In genomic region chr1:30942326-30942978, GRCh38 we compare ENCODE assay signal across 21 cellular contexts. TPM values are rescaled to one million over a fixed set of nuclear protein-coding genes. Genes with fewer than 3 reads are reported as not detected.
DNase-seq lines count a peak whose midpoint lies in the region; ATAC-seq and TF ChIP-seq lines count a peak whose summit lies in the region.
"Had no signal": no experiment of that assay in that cellular context is flagged by ENCODE, and none has a peak within 500 bp of the region (broad histone marks: within the 10 kb centered on the region; RNA-seq: fewer than 3 reads in every experiment).

No MANE protein-coding gene starts in this region.

- H3K4me3 ChIP-seq in fibroblast of the aortic adventitia (ENCODE audit: low read depth, low read length) = no peak overlapping the region
- H3K4me3 ChIP-seq: PC-9, tibial artery had no signal

- no peak for TF ChIP-seq CTCF in fibroblast of the aortic adventitia (IDR thresholded peaks at IDR 0.05; ENCODE audit: insufficient read depth, low read length)

- TF ChIP-seq EP300 in Ishikawa (IDR thresholded peaks at IDR 0.05; ENCODE audit: borderline replicate concordance) = no peak

- DNase-seq in Ammon's horn (ENCODE audit: low spot score) = peak; percentile 53
- peak; percentile 40 for DNase-seq in RKO (ENCODE audit: low spot score)
- peak; percentile 34 for DNase-seq in fibroblast of the aortic adventitia (ENCODE audit: low read depth)
- no peak for DNase-seq in HK-2 (ENCODE audit: unreplicated experiment)
- DNase-seq in effector CD8-positive, alpha-beta T cell (lab: John Stamatoyannopoulos, UW) = no peak
- DNase-seq: activated CD4-positive, alpha-beta T cell treated with anti-CD3 and anti-CD28 coated beads, Interleukin-2, amount 10 ng/mL, durations not matched to agents 24 days and 14 days; activated CD8-positive, alpha-beta memory T cell treated with anti-CD3 and anti-CD28 coated beads, Interleukin-2, amount 50 U/mL, for 4 hours; activated effector memory CD4-positive, alpha-beta T cell treated with Interleukin-2 at 50 U/mL for 16 hours; amygdala; CD4-positive, alpha-beta T cell; cerebellar nuclear complex; effector memory CD8-positive, alpha-beta T cell; mesendoderm; naive thymus-derived CD8-positive, alpha-beta T cell; NCI-H2029; PC-9; stimulated activated naive CD4-positive, alpha-beta T cell treated with Interleukin-2 at 50 U/mL for 16 hours; T-helper 1 cell; tibial artery had no signal

- TF ChIP-seq RAD21 in Ishikawa (IDR thresholded peaks at IDR 0.05; ENCODE audit: low read depth) = no peak

- no peak for ATAC-seq in HG02759 (IDR thresholded peaks at IDR 0.05; ENCODE audit: unreplicated experiment)
- ATAC-seq: effector memory CD8-positive, alpha-beta T cell; naive thymus-derived CD8-positive, alpha-beta T cell had no signal

TF ChIP-seq in Ishikawa, 13 proteins besides CTCF, POLR2A, EP300 and RAD21:
- TF ChIP-seq CREB1 (IDR thresholded peaks at IDR 0.05; ENCODE audit: low read depth) = no peak
- 0 out of 2 replicates have a peak, but pooled peaks have one; percentile 13 for TF ChIP-seq NFIC (IDR thresholded peaks at IDR 0.05)
TF ChIP-seq in Ishikawa: peak in this region for 1.

RNA-seq across cellular contexts. Expression of gene SDC3, which starts 33.9 kb away (rescaled TPM):
- 26.8 and 47.5 TPM in 2 replicates for total RNA-seq in fibroblast of the aortic adventitia (ENCODE audit: low replicate concordance)

Comparison
In these comparisons a context has a peak if more than half of its experiments do, and no peak if none do; other contexts are left out.
1. DNase-seq: peak in Ammon's horn (single experiment), RKO (single experiment) and fibroblast of the aortic adventitia (single experiment); none in HK-2 (single experiment) and effector CD8-positive, alpha-beta T cell (single experiment).